8 cellular contexts compared by ENCODE assay signal in the genomic region with DNA sequence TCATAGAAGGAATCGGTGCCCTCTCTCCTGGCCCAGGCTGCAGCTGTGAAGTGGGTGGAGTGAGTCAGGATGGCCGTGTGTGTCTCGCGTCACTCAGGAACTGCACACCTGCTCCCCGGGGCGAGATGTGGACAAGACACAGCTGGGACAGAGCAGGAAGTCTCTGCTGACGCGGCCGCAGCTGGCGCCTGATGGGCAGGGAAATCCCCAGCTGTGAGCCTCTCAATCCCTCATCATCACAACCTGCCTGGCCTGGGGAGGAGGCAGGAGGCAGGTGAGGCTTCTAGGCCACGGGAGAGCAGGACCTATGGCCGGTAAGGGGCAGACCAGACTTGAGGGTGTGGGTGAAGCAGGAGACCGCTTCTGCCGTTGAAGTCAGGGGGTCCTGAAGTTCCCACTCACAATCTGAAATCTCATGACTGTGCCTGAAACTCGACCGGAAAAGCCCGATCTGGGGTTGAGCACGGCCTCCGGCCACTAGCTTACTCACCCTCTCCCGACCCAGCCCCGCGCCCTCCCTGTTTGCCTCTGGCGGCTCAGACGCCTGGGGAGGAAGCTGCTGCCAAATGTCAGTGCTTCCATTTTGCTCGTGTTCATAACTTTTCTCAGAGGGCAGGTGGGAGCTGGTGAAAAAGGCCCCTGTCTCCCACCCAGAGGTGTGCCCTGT. TPM values are rescaled to one million over a fixed set of nuclear protein-coding genes. Genes with fewer than 3 reads are reported as not detected.
DNase-seq lines count a peak whose midpoint lies in the region; ATAC-seq and TF ChIP-seq lines count a peak whose summit lies in the region.

No MANE protein-coding gene starts in this region.

- H3K9me3 Mint-ChIP-seq in activated naive CD8-positive, alpha-beta T cell treated with anti-CD3 and anti-CD28 coated beads, Interleukin-2, amount 50 U/mL, for 24 hours, result no peaks in the 10 kb centered on the region
- H3K9me3 Mint-ChIP-seq in naive thymus-derived CD8-positive, alpha-beta T cell, result peaks cover 0 to 3% (median 0%) of the 10 kb centered on the region in 9 donors

- intact Hi-C loops in left ventricle myocardium superior (cut with micrococcal nuclease), result no loop called here

- H3K4me1 Mint-ChIP-seq in activated naive CD8-positive, alpha-beta T cell treated with anti-CD3 and anti-CD28 coated beads, Interleukin-2, amount 50 U/mL, for 24 hours, result peaks cover 19% of the 10 kb centered on the region
- peaks cover 3 to 10% (median 5%) of the 10 kb centered on the region in 4 donors for H3K4me1 Mint-ChIP-seq in naive thymus-derived CD8-positive, alpha-beta T cell

- no peaks in the 10 kb centered on the region for H3K36me3 Mint-ChIP-seq in activated naive CD8-positive, alpha-beta T cell treated with anti-CD3 and anti-CD28 coated beads, Interleukin-2, amount 50 U/mL, for 24 hours (ENCODE audit: low read depth)
- H3K36me3 Mint-ChIP-seq in naive thymus-derived CD8-positive, alpha-beta T cell, result no peaks in the 10 kb centered on the region

- POLR2A ChIA-PET in naive thymus-derived CD8-positive, alpha-beta T cell (lab: Charles Lee), result no interaction called here

- peak overlapping the region; percentile 32 for H3K4me3 Mint-ChIP-seq in activated naive CD8-positive, alpha-beta T cell treated with anti-CD3 and anti-CD28 coated beads, Interleukin-2, amount 50 U/mL, for 24 hours
- no peak overlapping the region for H3K4me3 Mint-ChIP-seq in naive thymus-derived CD8-positive, alpha-beta T cell

- peaks cover 4% of the 10 kb centered on the region for H3K27me3 Mint-ChIP-seq in activated naive CD8-positive, alpha-beta T cell treated with anti-CD3 and anti-CD28 coated beads, Interleukin-2, amount 50 U/mL, for 24 hours
- H3K27me3 Mint-ChIP-seq in naive thymus-derived CD8-positive, alpha-beta T cell, result peaks cover 0 to 6% (median 3%) of the 10 kb centered on the region in 5 donors

- peak; percentile 50 for ATAC-seq in GM18870 (IDR thresholded peaks at IDR 0.05; ENCODE audit: unreplicated experiment)
- peak; percentile 62 for ATAC-seq in HG02763 (IDR thresholded peaks at IDR 0.05; ENCODE audit: unreplicated experiment)
- ATAC-seq in activated naive CD8-positive, alpha-beta T cell treated with anti-CD3 and anti-CD28 coated beads, Interleukin-2, amount 50 U/mL, for 24 hours, result peak; percentile 72
- peak; percentile 42 to 59 for ATAC-seq in naive thymus-derived CD8-positive, alpha-beta T cell
- ATAC-seq in left ventricle myocardium superior, result no peak

- no peak overlapping the region for H3K27ac Mint-ChIP-seq in activated naive CD8-positive, alpha-beta T cell treated with anti-CD3 and anti-CD28 coated beads, Interleukin-2, amount 50 U/mL, for 24 hours
- H3K27ac Mint-ChIP-seq in naive thymus-derived CD8-positive, alpha-beta T cell, result peak overlapping the region in 1 of 10 donors; percentile 56

- DNase-seq in activated naive CD8-positive, alpha-beta T cell treated with anti-CD3 and anti-CD28 coated beads, Interleukin-2, amount 50 U/mL, for 24 hours, result peak; percentile 55
- no peak for DNase-seq in naive thymus-derived CD8-positive, alpha-beta T cell
- DNase-seq in medulla oblongata (ENCODE audit: extremely low spot score) (no peak), left ventricle myocardium superior (no peak), putamen (ENCODE audit: low spot score) (no peak)

TF ChIP-seq in PFSK-1, 5 proteins besides CTCF, POLR2A, EP300 and RAD21:
- TF ChIP-seq TAF1 (IDR thresholded peaks at IDR 0.05; ENCODE audit: borderline replicate concordance, insufficient read depth, low read length) (no peak), FOXP2 (optimal IDR thresholded peaks at IDR 0.05; ENCODE audit: borderline replicate concordance, extremely low read depth, extremely low read length, insufficient read depth) (peak; percentile 70), SIN3A (IDR thresholded peaks at IDR 0.05; ENCODE audit: borderline replicate concordance, insufficient read depth, low read length) (no peak)

RNA-seq across cellular contexts. Expression of a gene that starts 1.1 kb away (rescaled TPM):
- not detected for polyA plus RNA-seq in PFSK-1 (2012; ENCODE audit: insufficient read length, low read depth)
- under 1 TPM; 0.13 to 0.38 TPM for total RNA-seq in naive thymus-derived CD8-positive, alpha-beta T cell
- polyA plus RNA-seq in naive thymus-derived CD8-positive, alpha-beta T cell, result under 1 TPM in 1 of 3 donors, not detected in 2; 0.47 TPM
- total RNA-seq in left ventricle myocardium superior, result 1.3 TPM

RNA-seq across cellular contexts. Expression of a gene that starts 50.5 kb away (rescaled TPM):
- polyA plus RNA-seq in PFSK-1 (2012; ENCODE audit: insufficient read length, low read depth), result 2.6 TPM
- 1 to 10 TPM; 5.9 to 9.3 TPM for total RNA-seq in naive thymus-derived CD8-positive, alpha-beta T cell
- under 1 TPM in 2 of 3 donors, not detected in 1; 0.34 to 0.79 TPM for polyA plus RNA-seq in naive thymus-derived CD8-positive, alpha-beta T cell
- total RNA-seq in left ventricle myocardium superior, result 3.5 TPM
